Comparison of ENCODE assay signal across 8 cellular contexts in the genomic region with DNA sequence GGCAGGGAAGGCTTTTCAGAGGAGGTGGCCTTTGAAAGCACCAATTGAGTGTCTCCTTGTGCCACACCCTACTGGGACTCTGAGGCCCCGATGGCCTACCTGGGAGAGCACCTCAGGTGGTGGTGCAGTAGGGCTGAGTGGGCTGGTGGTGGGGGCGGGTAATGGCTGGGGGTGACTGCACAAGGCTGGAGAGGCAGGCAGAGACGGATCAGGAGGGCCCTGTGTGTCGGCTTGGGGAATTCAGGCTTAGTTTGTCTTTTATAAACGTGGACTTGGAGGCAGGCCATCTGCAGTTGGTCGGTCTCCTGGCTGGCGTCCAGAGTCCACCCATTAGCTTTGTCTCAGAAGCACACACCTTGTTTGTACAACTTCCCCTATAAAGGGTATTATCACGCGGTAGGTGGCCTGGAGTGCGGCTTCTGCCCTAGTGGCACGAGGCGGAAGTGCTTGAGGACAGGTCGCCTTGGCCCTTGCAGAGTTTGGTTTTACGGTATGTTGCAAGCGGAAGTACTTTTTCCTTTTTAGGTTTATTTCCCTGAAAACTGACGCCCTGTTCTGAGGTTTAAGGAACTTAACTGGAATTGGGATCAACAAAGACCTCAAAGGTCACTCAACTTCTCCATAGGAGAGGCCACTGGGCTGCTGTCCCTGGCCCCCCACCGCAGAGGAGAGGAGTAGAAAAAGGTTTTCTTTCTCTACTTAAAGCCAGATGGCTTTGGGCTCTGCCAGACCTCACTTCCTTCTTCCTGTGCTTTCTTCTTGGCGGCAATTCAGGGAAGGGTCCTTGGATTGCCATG. TPM values are rescaled to one million over a fixed set of nuclear protein-coding genes. Genes with fewer than 3 reads are reported as not detected.
A peak's percentile ranks its signal among the peaks of the same experiment; 100 is the strongest.
DNase-seq lines count a peak whose midpoint lies in the region; ATAC-seq and TF ChIP-seq lines count a peak whose summit lies in the region.

No MANE protein-coding gene starts in this region.

- DNase-seq in GM10266 (ENCODE audit: extremely low spot score) (peak; percentile 52), NCI-H146 (lab: John Stamatoyannopoulos, UW) (peak; percentile 97), erythroblast (lab: John Stamatoyannopoulos, UW) (peak; percentile 74 to 81), GM19240 (ENCODE audit: insufficient read length, low spot score) (no peak)
- DNase-seq in natural killer cell treated with Interleukin-12 subunit alpha and Interleukin-12 subunit beta and Interleukin-15 and Interleukin-18, amount 100 ng/mL, for 72 hours (ENCODE audit: low spot score), result peak; percentile 78

- H3K9me3 Mint-ChIP-seq in natural killer cell treated with Interleukin-12 subunit alpha and Interleukin-12 subunit beta and Interleukin-15 and Interleukin-18, amount 100 ng/mL, for 72 hours, result no peaks in the 10 kb centered on the region

- peak overlapping the region; percentile 82 for H3K4me3 Mint-ChIP-seq in natural killer cell treated with Interleukin-12 subunit alpha and Interleukin-12 subunit beta and Interleukin-15 and Interleukin-18, amount 100 ng/mL, for 72 hours

- peak; percentile 63 for ATAC-seq in HG02623 (IDR thresholded peaks at IDR 0.05; ENCODE audit: unreplicated experiment)
- ATAC-seq in activated CD4-positive, CD25-positive, alpha-beta regulatory T cell treated with anti-CD3 and anti-CD28 coated beads, Interleukin-2, amount 50 U/mL, for 24 hours, result peak; percentile 29 to 48
- peak; percentile 79 to 84 for ATAC-seq in natural killer cell treated with Interleukin-12 subunit alpha and Interleukin-12 subunit beta and Interleukin-15 and Interleukin-18, amount 100 ng/mL, for 72 hours
- no peak for ATAC-seq in GM19324 (IDR thresholded peaks at IDR 0.05; ENCODE audit: low FRiP score, unreplicated experiment)

- no peaks in the 10 kb centered on the region for H3K36me3 Mint-ChIP-seq in natural killer cell treated with Interleukin-12 subunit alpha and Interleukin-12 subunit beta and Interleukin-15 and Interleukin-18, amount 100 ng/mL, for 72 hours

- H3K27ac Mint-ChIP-seq in natural killer cell treated with Interleukin-12 subunit alpha and Interleukin-12 subunit beta and Interleukin-15 and Interleukin-18, amount 100 ng/mL, for 72 hours, result peak overlapping the region; percentile 88 to 93

- H3K27me3 Mint-ChIP-seq in natural killer cell treated with Interleukin-12 subunit alpha and Interleukin-12 subunit beta and Interleukin-15 and Interleukin-18, amount 100 ng/mL, for 72 hours, result no peaks in the 10 kb centered on the region

- H3K4me1 Mint-ChIP-seq in natural killer cell treated with Interleukin-12 subunit alpha and Interleukin-12 subunit beta and Interleukin-15 and Interleukin-18, amount 100 ng/mL, for 72 hours (ENCODE audit: low read depth in 2 of 2), result peaks cover 57 to 58% of the 10 kb centered on the region in 2 donors

- peak; percentile 15 for TF ChIP-seq CTCF in GM10266 (IDR thresholded peaks at IDR 0.05; ENCODE audit: control insufficient read depth, insufficient read depth, low read depth, missing control alignments)

- TF ChIP-seq POLR2A in erythroblast (IDR thresholded peaks at IDR 0.05; ENCODE audit: low read length), result no peak

RNA-seq across cellular contexts. Expression of a gene that starts 8.0 kb away (rescaled TPM):
- 10 to 100 TPM; 37.3 to 56.9 TPM for total RNA-seq in natural killer cell treated with Interleukin-12 subunit alpha and Interleukin-12 subunit beta and Interleukin-15 and Interleukin-18, amount 100 ng/mL, for 72 hours
